In genomic region chr6:135165031-135165430, GRCh38 we compare ENCODE assay signal across 17 cellular contexts. TPM values are rescaled to one million over a fixed set of nuclear protein-coding genes. Genes with fewer than 3 reads are reported as not detected.
DNase-seq lines count a peak whose midpoint lies in the region; ATAC-seq, FAIRE-seq and TF ChIP-seq lines count a peak whose summit lies in the region.
"Had no signal": no experiment of that assay in that cellular context is flagged by ENCODE, and none has a peak within 500 bp of the region (broad histone marks: within the 10 kb centered on the region; RNA-seq: fewer than 3 reads in every experiment).

No MANE protein-coding gene starts in this region.

- H3K36me3 Mint-ChIP-seq in activated naive CD8-positive, alpha-beta T cell, result no peaks in the 10 kb centered on the region
- no peaks in the 10 kb centered on the region for H3K36me3 Mint-ChIP-seq in activated naive CD8-positive, alpha-beta T cell treated with anti-CD3 and anti-CD28 coated beads, Interleukin-2, amount 50 U/mL, for 24 hours (ENCODE audit: low read depth)
- peaks cover 5% of the 10 kb centered on the region for H3K36me3 Mint-ChIP-seq in T-helper 17 cell (ENCODE audit: low read depth)

- FAIRE-seq in GM18507 (lab: Jason Lieb, UNC), result peak; percentile 50
- FAIRE-seq: H54 had no signal

- TF ChIP-seq CTCF in osteoblast (IDR thresholded peaks at IDR 0.05; ENCODE audit: extremely low read depth, low read depth, low read length), result no peak

- H3K4me1 ChIP-seq in osteoblast (ENCODE audit: insufficient read depth, low read length), result no peaks in the 10 kb centered on the region

- H3K9me3 Mint-ChIP-seq in activated naive CD8-positive, alpha-beta T cell (ENCODE audit: low read depth), result no peaks in the 10 kb centered on the region
- H3K9me3 Mint-ChIP-seq in activated naive CD8-positive, alpha-beta T cell treated with anti-CD3 and anti-CD28 coated beads, Interleukin-2, amount 50 U/mL, for 24 hours, result no peaks in the 10 kb centered on the region

- no peak for ATAC-seq in activated naive CD8-positive, alpha-beta T cell treated with anti-CD3 and anti-CD28 coated beads, Interleukin-2, amount 50 U/mL, for 24 hours
- ATAC-seq in T-helper 17 cell, result no peak
- no peak for ATAC-seq in GM19351 (IDR thresholded peaks at IDR 0.05; ENCODE audit: unreplicated experiment)
- ATAC-seq: PC-3 had no signal

- H3K4me3 Mint-ChIP-seq in activated naive CD8-positive, alpha-beta T cell, result no peak overlapping the region
- no peak overlapping the region for H3K4me3 Mint-ChIP-seq in activated naive CD8-positive, alpha-beta T cell treated with anti-CD3 and anti-CD28 coated beads, Interleukin-2, amount 50 U/mL, for 24 hours
- H3K4me3 Mint-ChIP-seq in T-helper 17 cell, result no peak overlapping the region

- no peak overlapping the region for H3K27ac ChIP-seq in osteoblast (ENCODE audit: low read depth, low read length)

- no peaks in the 10 kb centered on the region for H3K27me3 ChIP-seq in osteoblast (ENCODE audit: insufficient read depth, low read length)

- no peaks in the 10 kb centered on the region for H3K27me3 Mint-ChIP-seq in activated naive CD8-positive, alpha-beta T cell
- no peaks in the 10 kb centered on the region for H3K27me3 Mint-ChIP-seq in activated naive CD8-positive, alpha-beta T cell treated with anti-CD3 and anti-CD28 coated beads, Interleukin-2, amount 50 U/mL, for 24 hours
- H3K27me3 Mint-ChIP-seq in T-helper 17 cell, result peaks cover 21% of the 10 kb centered on the region

- H4K20me1 ChIP-seq in osteoblast (ENCODE audit: insufficient read depth, low read length), result no peaks in the 10 kb centered on the region

- peak overlapping the region; percentile 18 for H2AFZ ChIP-seq in osteoblast (ENCODE audit: low read length)

- peak overlapping the region; percentile 71 for H3K27ac Mint-ChIP-seq in activated naive CD8-positive, alpha-beta T cell
- H3K27ac Mint-ChIP-seq in activated naive CD8-positive, alpha-beta T cell treated with anti-CD3 and anti-CD28 coated beads, Interleukin-2, amount 50 U/mL, for 24 hours, result no peak overlapping the region
- H3K27ac Mint-ChIP-seq in T-helper 17 cell, result peak overlapping the region; percentile 51

- DNase-seq in activated naive CD8-positive, alpha-beta T cell treated with anti-CD3 and anti-CD28 coated beads, Interleukin-2, amount 50 U/mL, for 24 hours, result no peak
- no peak for DNase-seq in GM18507 (ENCODE audit: extremely low spot score, insufficient read length, low read depth)
- DNase-seq in T-helper 17 cell, result no peak
- no peak for DNase-seq in osteoblast (ENCODE audit: insufficient read length, low spot score, missing footprints)
- no peak for DNase-seq in SK-N-DZ (ENCODE audit: low spot score)
- DNase-seq: AML-193, COR-L47, GDM1, KBM-7, MV-4-11, NCI-H2107, NCI-H510A treated with DMSO at 0.1 percent for 48 hours, NCI-H82, PC-3 had no signal

- H3K4me3 ChIP-seq in osteoblast (ENCODE audit: insufficient read depth, low read length), result no peak overlapping the region

- H3K9me3 ChIP-seq in T-helper 17 cell (ENCODE audit: control insufficient read depth, low read length, poor library complexity, severe bottlenecking), result no peaks in the 10 kb centered on the region
- H3K9me3 ChIP-seq in osteoblast (ENCODE audit: low read depth, low read length), result no peaks in the 10 kb centered on the region

- no peaks in the 10 kb centered on the region for H3K79me2 ChIP-seq in osteoblast (ENCODE audit: insufficient read depth, low read length)

- no peaks in the 10 kb centered on the region for H3K36me3 ChIP-seq in osteoblast (ENCODE audit: insufficient read depth, low read length)

- H3K4me1 Mint-ChIP-seq in activated naive CD8-positive, alpha-beta T cell (ENCODE audit: low read depth), result peaks cover 49% of the 10 kb centered on the region
- H3K4me1 Mint-ChIP-seq in activated naive CD8-positive, alpha-beta T cell treated with anti-CD3 and anti-CD28 coated beads, Interleukin-2, amount 50 U/mL, for 24 hours, result peaks cover 45% of the 10 kb centered on the region
- peaks cover 14% of the 10 kb centered on the region for H3K4me1 Mint-ChIP-seq in T-helper 17 cell

- H3K4me2 ChIP-seq in osteoblast (ENCODE audit: insufficient read depth, low read length), result no peak overlapping the region

RNA-seq across cellular contexts. Expression of gene MYB, which starts 16.1 kb away (rescaled TPM):
- total RNA-seq in T-helper 17 cell, result 1 to 10 TPM; 1.3 to 3.7 TPM
- total RNA-seq in osteoblast, result under 0.01 and 0.36 TPM in 2 replicates
- polyA plus RNA-seq in SK-N-DZ (2014; cell fraction: cytosol; rRNA removed), result 6.8 and 7.2 TPM in 2 replicates
- polyA plus RNA-seq in SK-N-DZ (2014; cell fraction: nucleus; rRNA removed), result 6.3 and 7.1 TPM in 2 replicates
